ENCODE assay signal across 16 cellular contexts in the genomic region with DNA sequence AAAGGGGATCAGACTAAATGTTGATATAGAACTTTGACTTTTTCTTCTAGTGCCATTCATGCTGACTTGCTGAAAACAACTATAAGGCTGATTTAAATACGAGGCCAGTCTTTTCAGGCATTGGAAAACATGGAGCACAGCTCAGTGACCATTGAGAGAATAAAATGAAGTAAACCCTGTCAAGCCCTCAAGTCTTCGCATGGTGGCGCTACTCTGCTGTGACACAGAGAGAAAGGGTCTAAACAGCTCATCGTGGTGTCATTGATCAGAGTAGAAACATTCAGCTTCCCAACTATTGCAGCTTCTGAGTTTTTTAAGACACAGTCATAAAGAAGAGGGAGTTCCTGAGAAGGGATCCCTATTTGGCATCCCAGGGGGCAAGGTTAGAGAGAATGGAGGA.
DNase-seq lines count a peak whose midpoint lies in the region; ATAC-seq and TF ChIP-seq lines count a peak whose summit lies in the region.
"Had no signal": no experiment of that assay in that cellular context is flagged by ENCODE, and none has a peak within 500 bp of the region (broad histone marks: within the 10 kb centered on the region; RNA-seq: fewer than 3 reads in every experiment).

No MANE protein-coding gene starts in this region.

- H3K36me3 ChIP-seq in SJCRH30: no peaks in the 10 kb centered on the region
- H3K36me3 ChIP-seq in aorta (ENCODE audit: control insufficient read depth in 1 of 2, insufficient read depth in 2 of 2, low read length in 1 of 2): no peaks in the 10 kb centered on the region
- H3K36me3 ChIP-seq: BLaER1, sigmoid colon had no signal

- H3K27me3 ChIP-seq in SJCRH30 (no peaks in the 10 kb centered on the region), foreskin keratinocyte (no peaks in the 10 kb centered on the region), aorta (ENCODE audit: control insufficient read depth in 1 of 2, insufficient read depth in 2 of 2, low read length in 1 of 2) (no peaks in the 10 kb centered on the region)
- H3K27me3 ChIP-seq: BLaER1, sigmoid colon had no signal

- peak; percentile 43 for TF ChIP-seq CTCF in foreskin keratinocyte (conservative IDR thresholded peaks at IDR 0.05)

- DNase-seq in ELR (ENCODE audit: low read depth): peak; percentile 1
- DNase-seq in HEK293T (ENCODE audit: extremely low spot score): peak; percentile 6
- peak; percentile 3 to 42 for DNase-seq in SJCRH30
- DNase-seq in foreskin keratinocyte: no peak
- DNase-seq in aorta: no peak
- DNase-seq in foreskin melanocyte: no peak
- DNase-seq in HuH-7.5 (ENCODE audit: low spot score): no peak
- no peak for DNase-seq in NCI-H1436 (lab: John Stamatoyannopoulos, UW)
- DNase-seq: activated CD4-positive, CD25-positive, alpha-beta regulatory T cell; activated CD8-positive, alpha-beta memory T cell treated with anti-CD3 and anti-CD28 coated beads, Interleukin-2, amount 50 U/mL, for 4 hours; NCI-H2081 treated with DMSO at 0.1 percent for 48 hours; sigmoid colon had no signal

- 67 to 75% methylated on average over 4 of the region's 4 CpGs for WGBS in aorta, 2 donors

- CTCF ChIA-PET in HEK293T (lab: Yijun Ruan, JAX): no interaction called here

- no peak overlapping the region for H3K27ac ChIP-seq in SJCRH30
- no peak overlapping the region for H3K27ac ChIP-seq in foreskin keratinocyte
- H3K27ac ChIP-seq in aorta (ENCODE audit: low read depth in 1 of 2, low read length in 2 of 2): no peak overlapping the region
- H3K27ac ChIP-seq: BLaER1, KMS-11, sigmoid colon had no signal

- no peak overlapping the region for H3K4me3 ChIP-seq in SJCRH30
- no peak overlapping the region for H3K4me3 ChIP-seq in aorta (ENCODE audit: low read length in 2 of 2)
- H3K4me3 ChIP-seq: BLaER1, lung, sigmoid colon had no signal

- ATAC-seq in foreskin keratinocyte (no peak), aorta (ENCODE audit: low FRiP score) (no peak)
- ATAC-seq: activated naive CD4-positive, alpha-beta T cell treated with anti-CD3 and anti-CD28 coated beads, Interleukin-2, amount 50 U/mL, for 72 hours had no signal

- H3K4me1 ChIP-seq in SJCRH30 (no peaks in the 10 kb centered on the region), foreskin keratinocyte (no peaks in the 10 kb centered on the region), aorta (ENCODE audit: control insufficient read depth in 1 of 2, insufficient read depth in 2 of 2, low read length in 2 of 2) (no peaks in the 10 kb centered on the region)
- H3K4me1 ChIP-seq: BLaER1, sigmoid colon had no signal

- no peaks in the 10 kb centered on the region for H3K9me3 ChIP-seq in SJCRH30 (replicated peaks)
- no peaks in the 10 kb centered on the region for H3K9me3 ChIP-seq in aorta (ENCODE audit: control insufficient read depth, low read length)
- H3K9me3 ChIP-seq: BLaER1, sigmoid colon had no signal

- intact Hi-C loops in aorta (cut with DNase I): no loop called here

- POLR2A ChIA-PET in HEK293T (lab: Yijun Ruan, JAX): no interaction called here

TF ChIP-seq in HEK293T, 16 proteins besides CTCF, POLR2A, EP300 and RAD21:
- no peak for TF ChIP-seq FOXA1 (IDR thresholded peaks at IDR 0.05)
- no peak for TF ChIP-seq FOXK2 (IDR thresholded peaks at IDR 0.05)
- no peak for TF ChIP-seq HDGF (IDR thresholded peaks at IDR 0.05; ENCODE audit: borderline replicate concordance)
- TF ChIP-seq L3MBTL2 (conservative IDR thresholded peaks at IDR 0.05): no peak
- no peak for TF ChIP-seq LEF1 (IDR thresholded peaks at IDR 0.05; ENCODE audit: borderline replicate concordance)
- no peak for TF ChIP-seq CTBP1 (IDR thresholded peaks at IDR 0.05; ENCODE audit: borderline replicate concordance)
- TF ChIP-seq, protein P1, sequence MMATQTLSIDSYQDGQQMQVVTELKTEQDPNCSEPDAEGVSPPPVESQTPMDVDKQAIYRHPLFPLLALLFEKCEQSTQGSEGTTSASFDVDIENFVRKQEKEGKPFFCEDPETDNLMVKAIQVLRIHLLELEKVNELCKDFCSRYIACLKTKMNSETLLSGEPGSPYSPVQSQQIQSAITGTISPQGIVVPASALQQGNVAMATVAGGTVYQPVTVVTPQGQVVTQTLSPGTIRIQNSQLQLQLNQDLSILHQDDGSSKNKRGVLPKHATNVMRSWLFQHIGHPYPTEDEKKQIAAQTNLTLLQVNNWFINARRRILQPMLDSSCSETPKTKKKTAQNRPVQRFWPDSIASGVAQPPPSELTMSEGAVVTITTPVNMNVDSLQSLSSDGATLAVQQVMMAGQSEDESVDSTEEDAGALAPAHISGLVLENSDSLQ (IDR thresholded peaks at IDR 0.05): no peak
- no peak for TF ChIP-seq TARDBP (IDR thresholded peaks at IDR 0.05)
- no peak for TF ChIP-seq ELF4 (IDR thresholded peaks at IDR 0.05)
- no peak for TF ChIP-seq FOXM1 (IDR thresholded peaks at IDR 0.05; ENCODE audit: borderline replicate concordance)
- no peak for TF ChIP-seq ZNF384 (IDR thresholded peaks at IDR 0.05)
- no peak for TF ChIP-seq SUZ12 (IDR thresholded peaks at IDR 0.05)
- TF ChIP-seq ARNT (IDR thresholded peaks at IDR 0.05): no peak
- TF ChIP-seq SP1 (IDR thresholded peaks at IDR 0.05): no peak
- TF ChIP-seq NFRKB (IDR thresholded peaks at IDR 0.05): no peak
- TF ChIP-seq BHLHE40 (IDR thresholded peaks at IDR 0.05; ENCODE audit: borderline replicate concordance): no peak

Comparison
In these comparisons a context has a peak if more than half of its experiments do, and no peak if none do; other contexts are left out.
1. DNase-seq: peak in ELR (single experiment), HEK293T (single experiment) and SJCRH30 (2 of 2); none in foreskin keratinocyte (0 of 2), aorta (0 of 2), foreskin melanocyte (single experiment), HuH-7.5 (single experiment) and NCI-H1436 (single experiment).